Comparison of ENCODE assay signal across 21 cellular contexts in genomic region chr4:159232465-159233106, GRCh38.
DNase-seq lines count a peak whose midpoint lies in the region; ATAC-seq, FAIRE-seq and TF ChIP-seq lines count a peak whose summit lies in the region.
"Had no signal": no experiment of that assay in that cellular context is flagged by ENCODE, and none has a peak within 500 bp of the region (broad histone marks: within the 10 kb centered on the region; RNA-seq: fewer than 3 reads in every experiment).

No MANE protein-coding gene starts in this region.

- no peak for TF ChIP-seq RAD21 in GM12878 (IDR thresholded peaks at IDR 0.05; ENCODE audit: insufficient read depth, low read depth, low read length)

- 29 to 51% methylated on average over 1 of the region's 1 CpG for WGBS in heart right ventricle, 2 donors
- WGBS in GM12878 (ENCODE audit: insufficient coverage, insufficient replicate concordance, low lambda C conversion rate, missing lambda C conversion rate): 80% methylated on average over 1 of the region's 1 CpG
- WGBS in psoas muscle, 3 donors: 37 to 47% (median 42%) methylated on average over 1 of the region's 1 CpG

- FAIRE-seq in GM12878 (lab: Jason Lieb, UNC) (no peak), GM12892 (lab: Jason Lieb, UNC) (no peak)

- peak overlapping the region in 6 of 10 donors; percentile 2 to 88 (median 22) for H3K27ac ChIP-seq in heart right ventricle
- H3K27ac ChIP-seq in GM12878 (ENCODE audit: control insufficient read depth, insufficient read depth): no peak overlapping the region
- H3K27ac ChIP-seq in psoas muscle: peak overlapping the region; percentile 40
- H3K27ac ChIP-seq: neural progenitor cell, tibial nerve had no signal

- in situ Hi-C loops in GM12878 (cut with MboI): no loop called here

- TF ChIP-seq EP300 in GM12878 (IDR thresholded peaks at IDR 0.05; ENCODE audit: borderline replicate concordance in 1 of 2, control insufficient read depth in 1 of 2, low read depth in 2 of 2, low read length in 2 of 2): no peak

- no peak for DNase-seq in heart right ventricle
- DNase-seq in left cardiac atrium: no peak
- peak; percentile 16 for DNase-seq in GM12878 (ENCODE audit: low read depth, low spot score)
- DNase-seq in psoas muscle: no peak
- DNase-seq in GM12892 (ENCODE audit: insufficient read length): no peak
- DNase-seq in amygdala (lab: John Stamatoyannopoulos, UW): no peak
- DNase-seq: 8988T; activated CD4-positive, alpha-beta T cell treated with anti-CD3 and anti-CD28 coated beads, Interleukin-2, amount 10 ng/mL, durations not matched to agents 7 days and 5 days; aorta; HFFc6; hippocampal formation; KBM-7; MV-4-11; NCI-H2029 treated with DMSO at 0.1 percent for 48 hours; NCI-H526 treated with DMSO at 0.1 percent for 48 hours; SHP77 treated with DMSO at 0.1 percent for 48 hours had no signal

- POLR2A ChIA-PET in GM12878 (lab: Charles Lee): no interaction called here

- H3K4me1 ChIP-seq in heart right ventricle (peaks cover 0 to 81% (median 41%) of the 10 kb centered on the region in 9 donors), GM12878 (ENCODE audit: control insufficient read depth, insufficient read depth, low read length) (no peaks in the 10 kb centered on the region), psoas muscle (peaks cover 33% of the 10 kb centered on the region)

- intact Hi-C loops in heart right ventricle (cut with DNase I): no loop called here
- intact Hi-C loops in left cardiac atrium (cut with DNase I): no loop called here
- intact Hi-C loops in GM12878 (cut with micrococcal nuclease; ENCODE audit: unreplicated experiment): no loop called here
- intact Hi-C loops in psoas muscle (cut with DNase I): no loop called here

- H3K27me3 ChIP-seq in heart right ventricle (no peaks in the 10 kb centered on the region), GM12878 (replicated peaks in 1 of 2; ENCODE audit: control insufficient read depth in 2 of 2, insufficient read depth in 2 of 2, low read length in 1 of 2) (no peaks in the 10 kb centered on the region), psoas muscle (ENCODE audit: insufficient read depth in 3 of 3, low read length in 2 of 3) (no peaks in the 10 kb centered on the region)
- H3K27me3 ChIP-seq: neural progenitor cell, tibial nerve had no signal

- H3K79me2 ChIP-seq in GM12878 (ENCODE audit: control insufficient read depth, insufficient read depth, low read length): peaks cover 3% of the 10 kb centered on the region

- RAD21 ChIA-PET in GM12878 (lab: Charles Lee; ENCODE audit: unreplicated experiment): no interaction called here

- H3K36me3 ChIP-seq in heart right ventricle (peaks cover 0 to 7% (median 0%) of the 10 kb centered on the region in 9 donors), GM12878 (ENCODE audit: control insufficient read depth in 2 of 2, insufficient read depth in 2 of 2, low read length in 1 of 2) (no peaks in the 10 kb centered on the region; a peak in 1 of 4 replicates), psoas muscle (ENCODE audit: insufficient read depth in 1 of 2, low read depth in 1 of 2) (no peaks in the 10 kb centered on the region)
- H3K36me3 ChIP-seq: neural progenitor cell, tibial nerve had no signal

- TF ChIP-seq POLR2A in GM12878 (IDR thresholded peaks at IDR 0.05; ENCODE audit: low read depth, low read length): no peak
- no peak for TF ChIP-seq POLR2A in GM12892 (IDR thresholded peaks at IDR 0.05; ENCODE audit: low read depth, low read length)

- peaks cover 0 to 9% (median 0%) of the 10 kb centered on the region in 11 donors for H3K9me3 ChIP-seq in heart right ventricle
- H3K9me3 ChIP-seq in GM12878 (replicated peaks; ENCODE audit: control insufficient read depth, insufficient read depth, low read length): peaks cover 7% of the 10 kb centered on the region; the same call in 2 of the 3 replicates
- H3K9me3 ChIP-seq in psoas muscle: peaks cover 11% of the 10 kb centered on the region

- H2AFZ ChIP-seq in GM12878 (ENCODE audit: control insufficient read depth, low read depth, low read length): no peak overlapping the region
- H2AFZ ChIP-seq: neural progenitor cell had no signal

- H3K4me2 ChIP-seq in GM12878 (ENCODE audit: control insufficient read depth, insufficient read depth): no peak overlapping the region
- H3K4me2 ChIP-seq: neural progenitor cell had no signal

- H4K20me1 ChIP-seq in GM12878 (ENCODE audit: control insufficient read depth, insufficient read depth): no peaks in the 10 kb centered on the region

- CTCF ChIA-PET in GM12878 (lab: Yijun Ruan, JAX): interaction anchor here (0.6 kb wide), 1 partner anchor 814 kb away, joined by 3 read pairs; no protein-coding TSS in a partner anchor

- SMC1A ChIA-PET in GM12878 (lab: Charles Lee; ENCODE audit: uncharacterized antibody, unreplicated experiment): interaction anchor here (0.7 kb wide), 1 partner anchor 328 kb away, joined by 3 read pairs; no protein-coding TSS in a partner anchor

- H3K9ac ChIP-seq in GM12878 (ENCODE audit: control insufficient read depth, insufficient read depth, low read length): no peak overlapping the region
- H3K9ac ChIP-seq: neural progenitor cell had no signal

- ATAC-seq in heart right ventricle: no peak
- no peak for ATAC-seq in left cardiac atrium
- ATAC-seq in HG02981 (IDR thresholded peaks at IDR 0.05; ENCODE audit: unreplicated experiment): peak; percentile 59
- ATAC-seq in GM12878: peak; percentile 67
- ATAC-seq in psoas muscle: no peak
- no peak for ATAC-seq in HG03280 (IDR thresholded peaks at IDR 0.05; ENCODE audit: unreplicated experiment)
- ATAC-seq: stimulated activated memory B cell treated with anti-CD40 and anti-IgM and Interleukin-4, amounts not matched to agents 10 μg/mL and 1 μg/mL and 100 μg/mL, for 72 hours had no signal

- BruUV-seq in GM12878 (replicated peaks; lab: Mats Ljungman, UMichigan): no TSS peak

- H3K4me3 ChIP-seq in heart right ventricle: no peak overlapping the region
- H3K4me3 ChIP-seq in GM12878: no peak overlapping the region
- H3K4me3 ChIP-seq in psoas muscle: no peak overlapping the region
- H3K4me3 ChIP-seq: neural progenitor cell, tibial nerve had no signal

- TF ChIP-seq CTCF in heart right ventricle (IDR thresholded peaks at IDR 0.05) (no peak), GM12878 (IDR thresholded peaks at IDR 0.05 in 2 of 3, conservative IDR thresholded peaks at IDR 0.05 in 1 of 3; ENCODE audit: control insufficient read depth in 2 of 3, extremely low read depth in 1 of 3, insufficient read depth in 1 of 3, low read depth in 3 of 3, low read length in 3 of 3) (no peak), psoas muscle (IDR thresholded peaks at IDR 0.05) (no peak)

TF ChIP-seq in GM12878, 131 proteins besides CTCF, POLR2A, EP300 and RAD21:
- TF ChIP-seq POU2F2 (IDR thresholded peaks at IDR 0.05; ENCODE audit: borderline replicate concordance, low read depth, low read length): peak; percentile 87; the same call in 2 of the 3 replicates
- peak; percentile 70; the same call in 1 of the 2 replicates for TF ChIP-seq ZNF217 (IDR thresholded peaks at IDR 0.05)
- peak; percentile 38; the same call in 1 of the 2 replicates for TF ChIP-seq RUNX3 (IDR thresholded peaks at IDR 0.05; ENCODE audit: low read length)
- TF ChIP-seq ZBTB33 (IDR thresholded peaks at IDR 0.05): no peak

Comparison
In these comparisons a context has a peak if more than half of its experiments do, and no peak if none do; other contexts are left out.
1. ATAC-seq: peak in HG02981 (single experiment) and GM12878 (single experiment); none in heart right ventricle (0 of 8), left cardiac atrium (0 of 2), psoas muscle (0 of 4) and HG03280 (single experiment).